In the genomic region with DNA sequence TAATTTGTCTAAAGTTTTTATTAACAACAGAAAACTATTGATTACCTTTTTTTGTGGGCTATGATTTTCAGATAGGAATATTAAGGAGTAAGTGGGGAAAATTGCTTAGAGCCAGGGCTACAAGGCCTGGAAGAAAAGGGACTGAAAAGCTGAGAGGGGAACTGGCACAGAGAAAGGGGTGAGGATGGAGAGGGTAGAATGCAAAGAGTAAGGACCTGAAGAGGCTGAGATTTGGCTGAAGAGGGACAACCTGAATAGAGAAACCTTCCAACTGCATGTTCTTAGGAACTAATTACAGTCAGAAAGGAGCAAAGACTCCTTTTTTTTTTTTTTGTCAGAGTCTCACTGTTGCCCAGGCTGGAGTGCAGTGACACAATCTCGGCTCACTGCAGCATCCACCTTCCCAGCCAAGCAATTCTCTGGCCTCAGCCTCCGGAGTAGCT, we compare ENCODE assay signal across 8 cellular contexts. TPM values are rescaled to one million over a fixed set of nuclear protein-coding genes. Genes with fewer than 3 reads are reported as not detected.
DNase-seq lines count a peak whose midpoint lies in the region; ATAC-seq and TF ChIP-seq lines count a peak whose summit lies in the region.

No MANE protein-coding gene starts in this region.

- no peaks in the 10 kb centered on the region for H4K20me1 ChIP-seq in BLaER1 treated with 17β-estradiol and CSF1 and Interleukin-3, amounts not matched to agents 10 nM and 100 nM

- TF ChIP-seq CTCF in LNCaP clone FGC (IDR thresholded peaks at IDR 0.05; ENCODE audit: control insufficient read depth, extremely low read depth, insufficient read depth) (no peak), chondrocyte (IDR thresholded peaks at IDR 0.05) (peak; percentile 6)

- no peaks in the 10 kb centered on the region for H3K27me3 Mint-ChIP-seq in chondrocyte (ENCODE audit: low read depth)
- H3K27me3 Mint-ChIP-seq in natural killer cell treated with Interleukin-12 subunit alpha and Interleukin-12 subunit beta and Interleukin-15 and Interleukin-18, amount 100 ng/mL, for 72 hours: no peaks in the 10 kb centered on the region

- H3K27ac ChIP-seq in BLaER1 treated with 17β-estradiol and CSF1 and Interleukin-3, amounts not matched to agents 10 nM and 100 nM: peak overlapping the region; percentile 69 to 94 (median 90); a peak in 21 of 22 replicates

- peaks cover 9 to 34% (median 30%) of the 10 kb centered on the region in 11 experiments; a peak in 21 of 22 replicates for H3K36me3 ChIP-seq in BLaER1 treated with 17β-estradiol and CSF1 and Interleukin-3, amounts not matched to agents 10 nM and 100 nM

- peak overlapping the region; percentile 68 to 86 (median 83) for H3K9ac ChIP-seq in BLaER1 treated with 17β-estradiol and CSF1 and Interleukin-3, amounts not matched to agents 10 nM and 100 nM

- peak overlapping the region; percentile 96 for H3K27ac Mint-ChIP-seq in chondrocyte (ENCODE audit: unreplicated experiment)
- H3K27ac Mint-ChIP-seq in natural killer cell treated with Interleukin-12 subunit alpha and Interleukin-12 subunit beta and Interleukin-15 and Interleukin-18, amount 100 ng/mL, for 72 hours: peak overlapping the region; percentile 99 to 100

- peak overlapping the region; percentile 47 to 68 (median 53) for H3K4me3 ChIP-seq in BLaER1 treated with 17β-estradiol and CSF1 and Interleukin-3, amounts not matched to agents 10 nM and 100 nM
- H3K4me3 ChIP-seq in LNCaP clone FGC (ENCODE audit: low read depth, low read length): peak overlapping the region; percentile 54

- H3K9me3 ChIP-seq in BLaER1 treated with 17β-estradiol and CSF1 and Interleukin-3, amounts not matched to agents 10 nM and 100 nM (replicated peaks in 1 of 11): peaks cover 15 to 35% (median 27%) of the 10 kb centered on the region in 11 experiments; a peak in 21 of 22 replicates

- DNase-seq in LNCaP clone FGC (ENCODE audit: low read depth): no peak
- DNase-seq in chondrocyte (ENCODE audit: low spot score): no peak
- no peak for DNase-seq in natural killer cell treated with Interleukin-12 subunit alpha and Interleukin-12 subunit beta and Interleukin-15 and Interleukin-18, amount 100 ng/mL, for 72 hours (ENCODE audit: low spot score)
- no peak for DNase-seq in globus pallidus (ENCODE audit: low spot score)
- DNase-seq in OCI-M2 (lab: John Stamatoyannopoulos, UW; ENCODE audit: unreplicated experiment): no peak

- peaks cover 5% of the 10 kb centered on the region for H3K9me3 Mint-ChIP-seq in chondrocyte (ENCODE audit: low read depth)
- H3K9me3 Mint-ChIP-seq in natural killer cell treated with Interleukin-12 subunit alpha and Interleukin-12 subunit beta and Interleukin-15 and Interleukin-18, amount 100 ng/mL, for 72 hours: peaks cover 5% of the 10 kb centered on the region

- no peaks in the 10 kb centered on the region for H3K36me3 Mint-ChIP-seq in chondrocyte (ENCODE audit: low read depth)
- peaks cover 13% of the 10 kb centered on the region for H3K36me3 Mint-ChIP-seq in natural killer cell treated with Interleukin-12 subunit alpha and Interleukin-12 subunit beta and Interleukin-15 and Interleukin-18, amount 100 ng/mL, for 72 hours

- no peaks in the 10 kb centered on the region for H3K27me3 ChIP-seq in BLaER1 treated with 17β-estradiol and CSF1 and Interleukin-3, amounts not matched to agents 10 nM and 100 nM

- peaks cover 13 to 62% (median 57%) of the 10 kb centered on the region in 10 experiments for H3K4me1 ChIP-seq in BLaER1 treated with 17β-estradiol and CSF1 and Interleukin-3, amounts not matched to agents 10 nM and 100 nM

- H3K4me2 ChIP-seq in BLaER1 treated with 17β-estradiol and CSF1 and Interleukin-3, amounts not matched to agents 10 nM and 100 nM: peak overlapping the region; percentile 69 to 95 (median 87)

- no peak for ATAC-seq in natural killer cell treated with Interleukin-12 subunit alpha and Interleukin-12 subunit beta and Interleukin-15 and Interleukin-18, amount 100 ng/mL, for 72 hours
- ATAC-seq in HG03565 (IDR thresholded peaks at IDR 0.05; ENCODE audit: unreplicated experiment) (no peak), HG02610 (IDR thresholded peaks at IDR 0.05; ENCODE audit: unreplicated experiment) (no peak)

- H3K4me3 Mint-ChIP-seq in chondrocyte (ENCODE audit: unreplicated experiment): peak overlapping the region; percentile 89
- H3K4me3 Mint-ChIP-seq in natural killer cell treated with Interleukin-12 subunit alpha and Interleukin-12 subunit beta and Interleukin-15 and Interleukin-18, amount 100 ng/mL, for 72 hours: peak overlapping the region; percentile 99

- H3K4me1 Mint-ChIP-seq in chondrocyte (ENCODE audit: low read depth): peaks cover 39% of the 10 kb centered on the region
- peaks cover 33 to 36% of the 10 kb centered on the region in 2 donors for H3K4me1 Mint-ChIP-seq in natural killer cell treated with Interleukin-12 subunit alpha and Interleukin-12 subunit beta and Interleukin-15 and Interleukin-18, amount 100 ng/mL, for 72 hours (ENCODE audit: low read depth in 2 of 2)

RNA-seq across cellular contexts. Expression of a gene that starts 16.7 kb away (rescaled TPM):
- 28.3 to 33.6 TPM (median 33.3 TPM) in 3 replicates for total RNA-seq in chondrocyte
- total RNA-seq in natural killer cell treated with Interleukin-12 subunit alpha and Interleukin-12 subunit beta and Interleukin-15 and Interleukin-18, amount 100 ng/mL, for 72 hours: 10 to 100 TPM; 41.2 to 47.4 TPM

RNA-seq across cellular contexts. Expression of a gene that starts 25.6 kb away (rescaled TPM):
- total RNA-seq in chondrocyte: not detected in 3 replicates
- total RNA-seq in natural killer cell treated with Interleukin-12 subunit alpha and Interleukin-12 subunit beta and Interleukin-15 and Interleukin-18, amount 100 ng/mL, for 72 hours: not detected

RNA-seq across cellular contexts. Expression of a gene that starts 34.2 kb away (rescaled TPM):
- total RNA-seq in chondrocyte: 8.6 to 23.7 TPM (median 9.3 TPM) in 3 replicates
- total RNA-seq in natural killer cell treated with Interleukin-12 subunit alpha and Interleukin-12 subunit beta and Interleukin-15 and Interleukin-18, amount 100 ng/mL, for 72 hours: 10 to 100 TPM; 42.9 to 54.1 TPM
